In the genomic region with DNA sequence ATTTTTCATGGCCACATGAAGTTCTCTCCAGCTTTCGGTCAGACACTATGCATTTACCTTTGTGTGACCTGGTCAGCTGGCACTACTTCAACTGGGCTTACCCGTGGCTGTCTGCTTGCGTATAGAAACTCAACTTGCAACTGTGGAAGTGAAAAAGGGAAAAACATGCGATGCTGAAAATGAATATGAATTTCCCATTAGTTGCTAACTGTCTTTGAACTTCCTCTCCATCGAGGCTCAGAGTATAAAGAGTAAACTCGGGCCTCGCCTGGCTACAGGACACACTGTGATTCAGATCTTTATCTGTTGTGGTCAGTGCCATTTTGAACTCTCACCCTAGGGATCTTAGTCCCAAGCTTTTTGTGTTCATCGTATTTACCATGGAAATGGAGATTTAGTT, we compare ENCODE assay signal across 34 cellular contexts.
A peak's percentile ranks its signal among the peaks of the same experiment; 100 is the strongest.
DNase-seq lines count a peak whose midpoint lies in the region; ATAC-seq, FAIRE-seq and TF ChIP-seq lines count a peak whose summit lies in the region.
"Had no signal": no experiment of that assay in that cellular context is flagged by ENCODE, and none has a peak within 500 bp of the region (broad histone marks: within the 10 kb centered on the region; RNA-seq: fewer than 3 reads in every experiment).

No MANE protein-coding gene starts in this region.

- no peak for TF ChIP-seq CTCF in RWPE1 (conservative IDR thresholded peaks at IDR 0.05; ENCODE audit: low read depth)

- DNase-seq in CD1c-positive myeloid dendritic cell (ENCODE audit: extremely low spot score) (peak; percentile 70), GM19239 (ENCODE audit: insufficient read length, low spot score) (no peak), MV-4-11 (lab: John Stamatoyannopoulos, UW) (peak; percentile 58), memory B cell (ENCODE audit: low spot score in 2 of 2) (no peak), H54 (ENCODE audit: insufficient read length, low spot score) (no peak), RWPE1 (ENCODE audit: low spot score) (no peak), iPS-NIHi7 (ENCODE audit: extremely low spot score) (no peak)
- DNase-seq: activated CD4-positive, alpha-beta T cell treated with anti-CD3 and anti-CD28 coated beads, Interleukin-2, amount 50 U/mL, for 1 hour; activated CD4-positive, CD25-positive, alpha-beta regulatory T cell; activated effector memory CD4-positive, alpha-beta T cell treated with anti-CD3 and anti-CD28 coated beads, Interleukin-2, amount 50 U/mL, for 16 hours; activated naive CD8-positive, alpha-beta T cell treated with anti-CD3 and anti-CD28 coated beads, Interleukin-2, amount 10 ng/mL, durations not matched to agents 7 days and 5 days; activated T-cell treated with anti-CD3 and anti-CD28 coated beads, Interleukin-2, amount 50 U/mL, for 24 hours; BE2C; Caco-2; DMS53; gastrocnemius medialis; GOT3; left cardiac atrium; mammary epithelial cell; NCI-H1092; NCI-H1694; NCI-H446 treated with DMSO at 0.1 percent for 48 hours; NCI-H82; nephron progenitor cell; OCI-M1; pancreas; small intestine; stimulated activated CD4-positive, alpha-beta T cell treated with anti-CD3 and anti-CD28 coated beads, Interleukin-1b, Interleukin-23, amount 100 ng/mL, for 48 hours; stomach had no signal

- peak overlapping the region; percentile 42 for H3K27ac Mint-ChIP-seq in memory B cell
- H3K27ac Mint-ChIP-seq: activated naive CD8-positive, alpha-beta T cell treated with anti-CD3 and anti-CD28 coated beads, Interleukin-2, amount 10 ng/mL, durations not matched to agents 7 days and 5 days; activated T-cell treated with anti-CD3 and anti-CD28 coated beads, Interleukin-2, amount 50 U/mL, for 24 hours; IgD-negative memory B cell; nephron progenitor cell had no signal

- CTCF ChIA-PET in RWPE1 (lab: Yijun Ruan, JAX): no interaction called here

- POLR2A ChIA-PET in RWPE1 (lab: Yijun Ruan, JAX; ENCODE audit: low non-redundant PET): no interaction called here

- no peaks in the 10 kb centered on the region for H3K36me3 Mint-ChIP-seq in memory B cell
- H3K36me3 Mint-ChIP-seq: IgD-negative memory B cell had no signal

- no peaks in the 10 kb centered on the region for H3K9me3 Mint-ChIP-seq in memory B cell
- H3K9me3 Mint-ChIP-seq: activated T-cell treated with anti-CD3 and anti-CD28 coated beads, Interleukin-2, amount 50 U/mL, for 24 hours; IgD-negative memory B cell; nephron progenitor cell had no signal

- ATAC-seq in memory B cell (ENCODE audit: low read depth) (no peak), HG03342 (IDR thresholded peaks at IDR 0.05; ENCODE audit: unreplicated experiment) (no peak)
- ATAC-seq: gastrocnemius medialis, left cardiac atrium had no signal

- no peak for TF ChIP-seq POLR2A in H54 (IDR thresholded peaks at IDR 0.05; ENCODE audit: low read depth, low read length)

- no peaks in the 10 kb centered on the region for H3K27me3 Mint-ChIP-seq in memory B cell
- H3K27me3 Mint-ChIP-seq: activated naive CD8-positive, alpha-beta T cell treated with anti-CD3 and anti-CD28 coated beads, Interleukin-2, amount 10 ng/mL, durations not matched to agents 7 days and 5 days; activated T-cell treated with anti-CD3 and anti-CD28 coated beads, Interleukin-2, amount 50 U/mL, for 24 hours; IgD-negative memory B cell had no signal

- no peak overlapping the region for H3K4me3 Mint-ChIP-seq in memory B cell
- H3K4me3 Mint-ChIP-seq: activated naive CD8-positive, alpha-beta T cell treated with anti-CD3 and anti-CD28 coated beads, Interleukin-2, amount 10 ng/mL, durations not matched to agents 7 days and 5 days; activated T-cell treated with anti-CD3 and anti-CD28 coated beads, Interleukin-2, amount 50 U/mL, for 24 hours; IgD-negative memory B cell; nephron progenitor cell had no signal

- FAIRE-seq in GM19239 (lab: Jason Lieb, UNC): peak; percentile 66
- no peak for FAIRE-seq in H54 (lab: Jason Lieb, UNC)
- FAIRE-seq: bronchial epithelial cell, endothelial cell of umbilical vein, pancreas, small intestine had no signal

- H3K27ac ChIP-seq in RWPE1: no peak overlapping the region
- H3K27ac ChIP-seq: gastrocnemius medialis, pancreas, SK-N-MC, stomach had no signal

- peaks cover 18% of the 10 kb centered on the region for H3K4me1 Mint-ChIP-seq in memory B cell
- H3K4me1 Mint-ChIP-seq: nephron progenitor cell had no signal

Comparison
In these comparisons a context has a peak if more than half of its experiments do, and no peak if none do; other contexts are left out.
1. DNase-seq: peak in CD1c-positive myeloid dendritic cell (single experiment) and MV-4-11 (single experiment); none in GM19239 (single experiment), memory B cell (0 of 2), H54 (single experiment), RWPE1 (single experiment) and iPS-NIHi7 (single experiment).